9 cellular contexts compared by ENCODE assay signal in the genomic region with DNA sequence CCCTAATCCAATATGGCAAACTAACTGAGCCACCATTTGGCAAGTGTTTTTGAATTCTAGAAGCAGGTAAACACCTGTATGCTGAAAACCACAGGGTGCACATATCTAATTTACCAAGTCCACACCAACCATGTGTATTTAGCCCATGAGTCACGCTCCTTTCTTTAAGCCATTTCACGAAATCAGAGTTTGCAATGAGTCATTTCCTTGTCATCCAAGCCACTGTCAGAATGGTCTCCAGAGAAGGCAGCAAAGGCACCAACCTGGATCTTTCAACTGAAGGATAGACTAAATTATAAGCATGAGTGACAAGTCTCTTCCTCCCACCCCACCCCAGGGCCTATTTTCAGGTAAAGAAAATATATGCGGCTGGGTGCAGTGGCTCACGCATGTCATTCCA.
DNase-seq lines count a peak whose midpoint lies in the region; ATAC-seq and TF ChIP-seq lines count a peak whose summit lies in the region.
"Had no signal": no experiment of that assay in that cellular context is flagged by ENCODE, and none has a peak within 500 bp of the region (broad histone marks: within the 10 kb centered on the region; RNA-seq: fewer than 3 reads in every experiment).

No MANE protein-coding gene starts in this region.

- H3K36me3 ChIP-seq in tibial artery: no peaks in the 10 kb centered on the region
- H3K36me3 ChIP-seq in naive thymus-derived CD4-positive, alpha-beta T cell (ENCODE audit: control insufficient read depth in 2 of 3, insufficient read depth in 3 of 3, low read length in 3 of 3): no peaks in the 10 kb centered on the region

- intact Hi-C loops in tibial artery (cut with DNase I; ENCODE audit: low total_unique reads): no loop called here
- intact Hi-C loops in naive thymus-derived CD4-positive, alpha-beta T cell (cut with micrococcal nuclease): loop anchor here in 1 of 2 donors (2.0 kb wide), 1 partner anchor 49 kb away; no protein-coding TSS in a partner anchor

- H3K36me3 Mint-ChIP-seq in naive thymus-derived CD4-positive, alpha-beta T cell: no peaks in the 10 kb centered on the region

- peaks cover 0 to 41% (median 0%) of the 10 kb centered on the region in 7 donors for H3K4me1 Mint-ChIP-seq in naive thymus-derived CD4-positive, alpha-beta T cell

- TF ChIP-seq CTCF in AG09319 (IDR thresholded peaks at IDR 0.05; ENCODE audit: low read depth, low read length): no peak
- no peak for TF ChIP-seq CTCF in tibial artery (IDR thresholded peaks at IDR 0.05)

- no peaks in the 10 kb centered on the region for H3K9me3 ChIP-seq in tibial artery
- no peaks in the 10 kb centered on the region for H3K9me3 ChIP-seq in naive thymus-derived CD4-positive, alpha-beta T cell (ENCODE audit: control insufficient read depth in 2 of 3, low read length in 3 of 3)

- H3K4me3 Mint-ChIP-seq in naive thymus-derived CD4-positive, alpha-beta T cell: peak overlapping the region in 1 of 10 donors; percentile 20

- H3K27me3 ChIP-seq in tibial artery: peaks cover 0 to 5% of the 10 kb centered on the region in 2 donors
- H3K27me3 ChIP-seq in naive thymus-derived CD4-positive, alpha-beta T cell (ENCODE audit: control insufficient read depth in 2 of 2, insufficient read depth in 2 of 2, low read length in 2 of 2): no peaks in the 10 kb centered on the region

- H3K9me3 Mint-ChIP-seq in naive thymus-derived CD4-positive, alpha-beta T cell: peaks cover 0 to 4% (median 0%) of the 10 kb centered on the region in 11 donors

- no peak overlapping the region for H3K27ac ChIP-seq in tibial artery
- no peak overlapping the region for H3K27ac ChIP-seq in naive thymus-derived CD4-positive, alpha-beta T cell (ENCODE audit: low read depth, low read length)
- H3K27ac ChIP-seq: VCaP had no signal

- peak; percentile 47 for ATAC-seq in GM18907 (IDR thresholded peaks at IDR 0.05; ENCODE audit: unreplicated experiment)
- ATAC-seq in naive thymus-derived CD4-positive, alpha-beta T cell: no peak

- POLR2A ChIA-PET in naive thymus-derived CD4-positive, alpha-beta T cell (lab: Charles Lee): no interaction called here

- H3K27me3 Mint-ChIP-seq in naive thymus-derived CD4-positive, alpha-beta T cell: peaks cover 0 to 26% (median 14%) of the 10 kb centered on the region in 5 donors

- peak; percentile 12 for DNase-seq in AG09319 (ENCODE audit: extremely low read depth, low read depth)
- peak; percentile 51 for DNase-seq in NCI-H460 (ENCODE audit: extremely low read depth, low read depth)
- peak; percentile 45 for DNase-seq in fibroblast of peridontal ligament (ENCODE audit: extremely low read depth)
- no peak for DNase-seq in tibial artery
- no peak for DNase-seq in activated CD8-positive, alpha-beta memory T cell treated with anti-CD3 and anti-CD28 coated beads for 24 hours
- no peak for DNase-seq in naive thymus-derived CD4-positive, alpha-beta T cell
- DNase-seq in stimulated activated naive CD4-positive, alpha-beta T cell treated with Interleukin-2 at 50 U/mL for 16 hours (lab: John Stamatoyannopoulos, UW): no peak

- H3K4me1 ChIP-seq in tibial artery: no peaks in the 10 kb centered on the region
- H3K4me1 ChIP-seq in naive thymus-derived CD4-positive, alpha-beta T cell (ENCODE audit: control insufficient read depth in 2 of 2, insufficient read depth in 2 of 2, low read length in 2 of 2): no peaks in the 10 kb centered on the region

- no peak overlapping the region for H3K4me3 ChIP-seq in tibial artery
- H3K4me3 ChIP-seq in naive thymus-derived CD4-positive, alpha-beta T cell (ENCODE audit: low read length): no peak overlapping the region

- CTCF ChIA-PET in naive thymus-derived CD4-positive, alpha-beta T cell (lab: Charles Lee): no interaction called here

- H3K27ac Mint-ChIP-seq in naive thymus-derived CD4-positive, alpha-beta T cell: peak overlapping the region in 1 of 9 donors; percentile 39

Comparison
In these comparisons a context has a peak if more than half of its experiments do, and no peak if none do; other contexts are left out.
1. DNase-seq: peak in AG09319 (single experiment), NCI-H460 (single experiment) and fibroblast of peridontal ligament (single experiment); none in tibial artery (0 of 2), activated CD8-positive, alpha-beta memory T cell treated with anti-CD3 and anti-CD28 coated beads for 24 hours (single experiment), naive thymus-derived CD4-positive, alpha-beta T cell (0 of 9) and stimulated activated naive CD4-positive, alpha-beta T cell treated with Interleukin-2 at 50 U/mL for 16 hours (single experiment).